1 cellular context compared by ENCODE assay signal in the genomic region with DNA sequence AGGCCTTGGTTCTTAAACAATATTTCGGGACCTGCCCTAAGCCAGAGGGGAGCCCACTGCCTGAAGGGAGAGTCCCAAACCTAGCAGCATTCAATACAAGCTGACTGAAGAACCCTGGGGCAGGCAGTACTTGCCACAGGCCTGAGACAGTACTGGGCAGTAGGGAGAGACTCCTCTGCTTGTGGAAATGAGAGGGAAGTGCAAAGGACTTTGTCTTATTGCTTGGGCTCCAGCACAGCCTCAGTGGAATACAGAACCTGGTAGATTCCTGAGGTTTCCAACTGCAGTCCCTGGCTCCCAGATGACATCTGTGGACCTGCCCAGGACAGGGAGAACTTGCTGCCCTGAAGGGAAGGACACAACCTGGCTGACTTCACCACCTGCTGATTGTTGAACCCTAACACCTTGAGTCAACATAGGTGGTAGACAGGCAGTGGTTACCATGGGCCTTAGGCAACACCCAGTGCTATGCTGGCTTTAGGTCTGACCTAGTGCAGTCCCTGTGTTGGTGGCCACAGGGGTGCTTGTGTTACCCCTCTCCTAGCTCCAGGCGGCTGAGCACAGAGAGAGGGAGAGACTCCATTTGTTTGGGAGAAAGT.
TF ChIP-seq lines count a peak whose summit lies in the region.

No MANE protein-coding gene starts in this region.

TF ChIP-seq in GM23338, 12 proteins besides CTCF, POLR2A, EP300 and RAD21 (continued from another document):
- TF ChIP-seq REST (IDR thresholded peaks at IDR 0.05; ENCODE audit: unreplicated experiment) (no peak), ZNF462 (CRISPR knock-in tag; IDR thresholded peaks at IDR 0.05) (no peak), JUNB (IDR thresholded peaks at IDR 0.05; ENCODE audit: unreplicated experiment) (no peak), NANOG (IDR thresholded peaks at IDR 0.05; ENCODE audit: borderline replicate concordance) (no peak), POLR2AphosphoS5 (IDR thresholded peaks at IDR 0.05; ENCODE audit: low read depth) (no peak), EZH2 (IDR thresholded peaks at IDR 0.05; ENCODE audit: low read depth, unreplicated experiment) (no peak), STAT1 (IDR thresholded peaks at IDR 0.05; ENCODE audit: unreplicated experiment) (no peak), EZH2phosphoT487 (IDR thresholded peaks at IDR 0.05; ENCODE audit: unreplicated experiment) (no peak), CREB1 (CRISPR knock-in tag; IDR thresholded peaks at IDR 0.05; ENCODE audit: low read depth) (no peak), ZNF114 (CRISPR knock-in tag; IDR thresholded peaks at IDR 0.05) (no peak)
